Comparison of ENCODE assay signal across 8 cellular contexts in the genomic region with DNA sequence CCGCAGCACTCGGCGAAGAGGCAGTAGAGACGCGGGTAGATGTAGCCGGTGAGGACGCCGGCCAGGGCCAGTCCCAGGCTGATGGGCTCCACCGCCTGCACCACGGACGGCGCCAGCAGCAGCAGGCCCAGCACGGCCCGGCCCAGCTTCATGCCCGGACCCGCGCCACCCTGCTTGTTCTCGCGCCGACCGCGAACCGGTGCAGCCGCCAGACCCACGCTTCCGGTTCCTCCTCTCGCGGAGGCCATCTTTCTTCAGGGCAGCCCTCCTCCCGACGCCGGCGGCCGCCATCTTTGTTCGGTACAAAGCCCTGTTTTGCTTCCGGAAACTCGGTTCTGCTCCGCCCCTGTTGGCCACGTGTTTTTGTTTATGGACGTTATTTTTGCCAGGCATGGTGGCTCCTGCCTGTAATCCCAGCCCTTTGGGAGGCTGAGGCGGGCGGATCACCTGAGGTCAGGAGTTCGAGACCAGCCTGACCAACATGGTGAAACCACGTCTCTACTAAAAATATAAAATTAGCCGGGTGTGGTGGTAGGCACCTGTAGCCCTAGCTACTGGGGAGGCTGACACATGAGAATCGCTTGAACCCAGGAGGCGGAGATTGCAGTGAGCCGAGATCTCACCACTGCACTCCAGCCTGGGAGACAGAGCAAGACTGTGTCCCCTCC. TPM values are rescaled to one million over a fixed set of nuclear protein-coding genes. Genes with fewer than 3 reads are reported as not detected.
DNase-seq lines count a peak whose midpoint lies in the region; TF ChIP-seq lines count a peak whose summit lies in the region.

TOR1A (minus strand) TSS at position 203 of the 668 bp plus-strand sequence; CDS start at position 152, 51 bp downstream.

- peaks cover 6% of the 10 kb centered on the region for H3K4me1 ChIP-seq in DOHH2 (ENCODE audit: control insufficient read depth, low read length)
- H3K4me1 ChIP-seq in Loucy (ENCODE audit: insufficient read depth, low read length, poor library complexity, severe bottlenecking), result peaks cover 5% of the 10 kb centered on the region

- TF ChIP-seq CTCF in DOHH2 (IDR thresholded peaks at IDR 0.05; ENCODE audit: low read depth, low read length, poor library complexity, severe bottlenecking), result no peak
- TF ChIP-seq CTCF in Loucy (conservative IDR thresholded peaks at IDR 0.05; ENCODE audit: low read length), result no peak
- no peak for TF ChIP-seq CTCF in fibroblast of the aortic adventitia (IDR thresholded peaks at IDR 0.05; ENCODE audit: insufficient read depth, low read length)
- no peak for TF ChIP-seq CTCF in nephron (IDR thresholded peaks at IDR 0.05; ENCODE audit: unreplicated experiment in 3 of 3)

- H3K27me3 ChIP-seq in DOHH2 (ENCODE audit: control insufficient read depth, low read length), result no peaks in the 10 kb centered on the region
- no peaks in the 10 kb centered on the region for H3K27me3 ChIP-seq in Loucy (ENCODE audit: insufficient read depth, low read length, poor library complexity, severe bottlenecking)

- H3K4me2 ChIP-seq in DOHH2 (ENCODE audit: low read length) (peak within 1 kb of the TSS; percentile 67), Loucy (ENCODE audit: low read depth, low read length, poor library complexity, severe bottlenecking) (peak within 1 kb of the TSS; percentile 74)

- peaks cover 14% of the 10 kb centered on the region for H3K36me3 Mint-ChIP-seq in nephron (ENCODE audit: low read depth)
- peaks cover 39% of the 10 kb centered on the region for H3K36me3 Mint-ChIP-seq in stimulated activated naive CD8-positive, alpha-beta T cell treated with anti-CD3 and anti-CD28 coated beads, Interleukin-15, Interleukin-2, amounts not matched to agents 100 ng/mL and 50 ng/mL, for 24 hours (ENCODE audit: low read depth)

- peak; percentile 43 for DNase-seq in GOT3 (lab: John Stamatoyannopoulos, UW)
- DNase-seq in activated effector memory CD4-positive, alpha-beta T cell treated with Interleukin-2 at 50 U/mL for 16 hours, result peak; percentile 88
- peak; percentile 94 for DNase-seq in fibroblast of the aortic adventitia (ENCODE audit: low read depth)

- peak within 1 kb of the TSS; percentile 93 to 96 (median 96) for H3K4me3 Mint-ChIP-seq in nephron
- H3K4me3 Mint-ChIP-seq in stimulated activated naive CD8-positive, alpha-beta T cell treated with anti-CD3 and anti-CD28 coated beads, Interleukin-15, Interleukin-2, amounts not matched to agents 100 ng/mL and 50 ng/mL, for 24 hours, result peak within 1 kb of the TSS; percentile 88

- H3K4me3 ChIP-seq in DOHH2 (ENCODE audit: low read length), result peak within 1 kb of the TSS; percentile 82
- H3K4me3 ChIP-seq in Loucy (ENCODE audit: low read length, poor library complexity, severe bottlenecking), result peak within 1 kb of the TSS; percentile 75
- peak within 1 kb of the TSS; percentile 92 for H3K4me3 ChIP-seq in fibroblast of the aortic adventitia (ENCODE audit: low read depth, low read length)

- H3K27me3 Mint-ChIP-seq in nephron (ENCODE audit: low read depth), result no peaks in the 10 kb centered on the region
- no peaks in the 10 kb centered on the region for H3K27me3 Mint-ChIP-seq in stimulated activated naive CD8-positive, alpha-beta T cell treated with anti-CD3 and anti-CD28 coated beads, Interleukin-15, Interleukin-2, amounts not matched to agents 100 ng/mL and 50 ng/mL, for 24 hours

- no peaks in the 10 kb centered on the region for H3K9me3 Mint-ChIP-seq in nephron
- H3K9me3 Mint-ChIP-seq in stimulated activated naive CD8-positive, alpha-beta T cell treated with anti-CD3 and anti-CD28 coated beads, Interleukin-15, Interleukin-2, amounts not matched to agents 100 ng/mL and 50 ng/mL, for 24 hours, result no peaks in the 10 kb centered on the region

- peak within 1 kb of the TSS; percentile 28; the same call in 1 of the 2 replicates for H3K27ac ChIP-seq in DOHH2 (ENCODE audit: low read depth, low read length)

- no peak within 1 kb of the TSS; the same call in 1 of the 2 replicates for H2AFZ ChIP-seq in Loucy (ENCODE audit: low read length)

- H3K27ac Mint-ChIP-seq in nephron, result peak within 1 kb of the TSS; percentile 40 to 92 (median 91)
- peak within 1 kb of the TSS; percentile 63 for H3K27ac Mint-ChIP-seq in stimulated activated naive CD8-positive, alpha-beta T cell treated with anti-CD3 and anti-CD28 coated beads, Interleukin-15, Interleukin-2, amounts not matched to agents 100 ng/mL and 50 ng/mL, for 24 hours

- H3K4me1 Mint-ChIP-seq in nephron, result peaks cover 9% of the 10 kb centered on the region
- peaks cover 11% of the 10 kb centered on the region for H3K4me1 Mint-ChIP-seq in stimulated activated naive CD8-positive, alpha-beta T cell treated with anti-CD3 and anti-CD28 coated beads, Interleukin-15, Interleukin-2, amounts not matched to agents 100 ng/mL and 50 ng/mL, for 24 hours (ENCODE audit: low read depth)

- H3K9me2 ChIP-seq in DOHH2 (replicated peaks; ENCODE audit: control insufficient read depth, low read length), result no peaks in the 10 kb centered on the region
- H3K9me2 ChIP-seq in Loucy (replicated peaks; ENCODE audit: low read depth, low read length), result no peaks in the 10 kb centered on the region

- no peaks in the 10 kb centered on the region for H4K20me1 ChIP-seq in DOHH2 (ENCODE audit: control insufficient read depth, insufficient read depth, low read depth, low read length)
- peaks cover 5% of the 10 kb centered on the region for H4K20me1 ChIP-seq in Loucy (ENCODE audit: insufficient read depth, low read length, poor library complexity, severe bottlenecking)

- H3K9ac ChIP-seq in Loucy (ENCODE audit: low read depth, low read length, poor library complexity, severe bottlenecking), result peak within 1 kb of the TSS; percentile 77

- H3F3A ChIP-seq in DOHH2 (ENCODE audit: control insufficient read depth, insufficient read depth) (peaks cover 14% of the 10 kb centered on the region), Loucy (ENCODE audit: low read depth) (no peaks in the 10 kb centered on the region)

- peaks cover 33% of the 10 kb centered on the region for H3K79me2 ChIP-seq in DOHH2 (ENCODE audit: control insufficient read depth, low read length)
- H3K79me2 ChIP-seq in Loucy (ENCODE audit: insufficient read depth, low read length), result peaks cover 20% of the 10 kb centered on the region

- H3K9me3 ChIP-seq in DOHH2 (ENCODE audit: control insufficient read depth, insufficient read depth, low read length), result no peaks in the 10 kb centered on the region
- H3K9me3 ChIP-seq in Loucy (ENCODE audit: insufficient read depth, low read depth, low read length), result no peaks in the 10 kb centered on the region

- H3K36me3 ChIP-seq in DOHH2 (ENCODE audit: control insufficient read depth, low read length), result peaks cover 54% of the 10 kb centered on the region
- no peaks in the 10 kb centered on the region; the same call in 1 of the 2 replicates for H3K36me3 ChIP-seq in Loucy (ENCODE audit: insufficient read depth, low read length)

- peak; percentile 90 for TF ChIP-seq POLR2A in Raji (IDR thresholded peaks at IDR 0.05; ENCODE audit: insufficient read depth, low read depth, low read length)

RNA-seq across cellular contexts. Expression of gene TOR1A, which starts in this region (rescaled TPM):
- total RNA-seq in fibroblast of the aortic adventitia (ENCODE audit: low replicate concordance), result 23.0 and 48.9 TPM in 2 replicates

Comparison
In these comparisons a context has a peak if more than half of its experiments do, and no peak if none do; other contexts are left out.
1. Peak in every context shown above with its lines: DNase-seq, H3K4me3 ChIP-seq and H3K27ac ChIP-seq.
2. DNase-seq: peak in every context shown above with its lines; median percentile 94 in fibroblast of the aortic adventitia; 88 in activated effector memory CD4-positive, alpha-beta T cell treated with Interleukin-2 at 50 U/mL for 16 hours; 43 in GOT3.